8 cellular contexts compared by ENCODE assay signal in genomic region chr12:6536894-6537579, GRCh38. TPM values are rescaled to one million over a fixed set of nuclear protein-coding genes. Genes with fewer than 3 reads are reported as not detected.
DNase-seq lines count a peak whose midpoint lies in the region; ATAC-seq and TF ChIP-seq lines count a peak whose summit lies in the region.

No MANE protein-coding gene starts in this region.

- H3K9me3 Mint-ChIP-seq in activated naive CD8-positive, alpha-beta T cell (ENCODE audit: low read depth), result no peaks in the 10 kb centered on the region

- ATAC-seq in right lobe of liver, result no peak
- ATAC-seq in GM18868 (IDR thresholded peaks at IDR 0.05; ENCODE audit: unreplicated experiment), result no peak

- H3K4me1 Mint-ChIP-seq in activated naive CD8-positive, alpha-beta T cell (ENCODE audit: low read depth), result peaks cover 44% of the 10 kb centered on the region

- peaks cover 6% of the 10 kb centered on the region for H3K36me3 Mint-ChIP-seq in activated naive CD8-positive, alpha-beta T cell

- H3K27me3 ChIP-seq in right lobe of liver (no peaks in the 10 kb centered on the region), uterus (no peaks in the 10 kb centered on the region)

- TF ChIP-seq POLR2A in right lobe of liver (IDR thresholded peaks at IDR 0.05) (no peak), uterus (IDR thresholded peaks at IDR 0.05) (no peak)

- H3K27ac ChIP-seq in right lobe of liver (peak overlapping the region; percentile 59 to 97 (median 93)), uterus (peak overlapping the region; percentile 90 to 94)

- no peaks in the 10 kb centered on the region for H3K9me3 ChIP-seq in right lobe of liver
- H3K9me3 ChIP-seq in uterus, result no peaks in the 10 kb centered on the region

- peak overlapping the region; percentile 96 for H3K4me3 Mint-ChIP-seq in activated naive CD8-positive, alpha-beta T cell

- H3K27me3 Mint-ChIP-seq in activated naive CD8-positive, alpha-beta T cell, result no peaks in the 10 kb centered on the region

- intact Hi-C loops in right lobe of liver (cut with DNase I) (loop anchor here in 1 of 2 donors (10.0 kb wide), 1 partner anchor 202 kb away; no protein-coding TSS in a partner anchor), uterus (cut with DNase I; ENCODE audit: low total_unique reads) (loop anchor here (5.0 to 10.0 kb wide), 2 partner anchors 115 to 202 kb away; no protein-coding TSS in a partner anchor)

- TF ChIP-seq CTCF in right lobe of liver (IDR thresholded peaks at IDR 0.05), result no peak
- no peak for TF ChIP-seq CTCF in uterus (IDR thresholded peaks at IDR 0.05)

- peak; percentile 17 for DNase-seq in stimulated activated CD4-positive, alpha-beta T cell treated with anti-CD3 and anti-CD28 coated beads, Interleukin-12 subunit alpha, Interleukin-12 subunit beta, amount 100 ng/mL, for 4 hours
- DNase-seq in stimulated activated CD4-positive, alpha-beta T cell treated with anti-CD3 and anti-CD28 coated beads, Interleukin-4, amount 100 ng/mL, for 1 hour, result no peak
- DNase-seq in right lobe of liver (no peak), uterus (no peak), nucleus accumbens (lab: John Stamatoyannopoulos, UW) (no peak), NCI-H2227 (lab: John Stamatoyannopoulos, UW; ENCODE audit: unreplicated experiment) (no peak)

- peak overlapping the region; percentile 94 for H3K27ac Mint-ChIP-seq in activated naive CD8-positive, alpha-beta T cell

- H3K4me1 ChIP-seq in right lobe of liver, result peaks cover 5 to 42% (median 20%) of the 10 kb centered on the region in 4 donors
- H3K4me1 ChIP-seq in uterus, result peaks cover 3 to 32% of the 10 kb centered on the region in 2 donors

- H3K36me3 ChIP-seq in right lobe of liver (peaks cover 7 to 33% (median 22%) of the 10 kb centered on the region in 4 donors), uterus (no peaks in the 10 kb centered on the region)

- 73% methylated on average over 6 of the region's 19 CpGs for WGBS in right lobe of liver (ENCODE audit: insufficient coverage, low coverage, low lambda C conversion rate, missing lambda C conversion rate)

- H3K4me3 ChIP-seq in right lobe of liver, result peak overlapping the region in 1 of 3 donors; percentile 82
- H3K4me3 ChIP-seq in uterus, result no peak overlapping the region

RNA-seq across cellular contexts. Expression of gene GAPDH, which starts 2.7 kb away (rescaled TPM):
- 1,000 to 10,000 TPM in 4 of 6 experiments, 100 to 1,000 TPM in 2; 788 to 3,247 (median 1,580) TPM for total RNA-seq in right lobe of liver
- total RNA-seq in uterus, result 1,000 to 10,000 TPM in 2 of 4 donors, 100 to 1,000 TPM in 2; 962 to 1,122 (median 1,020) TPM

RNA-seq across cellular contexts. Expression of gene IFFO1, which starts 18.8 kb away (rescaled TPM):
- total RNA-seq in right lobe of liver (1 to 10 TPM; 5.5 to 9.3 (median 7.4) TPM), uterus (10 to 100 TPM; 17.1 to 50.6 (median 32.8) TPM)

RNA-seq across cellular contexts. Expression of gene NOP2, which starts 31.1 kb away (rescaled TPM):
- total RNA-seq in right lobe of liver (10 to 100 TPM; 12.6 to 20.1 (median 18.5) TPM), uterus (10 to 100 TPM in 2 of 4 donors, 1 to 10 TPM in 2; 4.1 to 47.6 (median 10.1) TPM)

RNA-seq across cellular contexts. Expression of gene NCAPD2, which starts 43.1 kb away (rescaled TPM):
- total RNA-seq in right lobe of liver, result 10 to 100 TPM in 2 of 6 experiments, 1 to 10 TPM in 4; 6.2 to 40.9 (median 8.4) TPM
- 100 to 1,000 TPM in 1 of 4 donors, 10 to 100 TPM in 2, 1 to 10 TPM in 1; 2.8 to 145 (median 19.3) TPM for total RNA-seq in uterus

RNA-seq across cellular contexts. Expression of gene MRPL51, which starts 44.0 kb away (rescaled TPM):
- 100 to 1,000 TPM in 1 of 6 experiments, 10 to 100 TPM in 5; 38.2 to 104 (median 80.2) TPM for total RNA-seq in right lobe of liver
- total RNA-seq in uterus, result 10 to 100 TPM; 14.1 to 83.7 (median 36.4) TPM
